Comparison of ENCODE assay signal across 26 cellular contexts in the genomic region with DNA sequence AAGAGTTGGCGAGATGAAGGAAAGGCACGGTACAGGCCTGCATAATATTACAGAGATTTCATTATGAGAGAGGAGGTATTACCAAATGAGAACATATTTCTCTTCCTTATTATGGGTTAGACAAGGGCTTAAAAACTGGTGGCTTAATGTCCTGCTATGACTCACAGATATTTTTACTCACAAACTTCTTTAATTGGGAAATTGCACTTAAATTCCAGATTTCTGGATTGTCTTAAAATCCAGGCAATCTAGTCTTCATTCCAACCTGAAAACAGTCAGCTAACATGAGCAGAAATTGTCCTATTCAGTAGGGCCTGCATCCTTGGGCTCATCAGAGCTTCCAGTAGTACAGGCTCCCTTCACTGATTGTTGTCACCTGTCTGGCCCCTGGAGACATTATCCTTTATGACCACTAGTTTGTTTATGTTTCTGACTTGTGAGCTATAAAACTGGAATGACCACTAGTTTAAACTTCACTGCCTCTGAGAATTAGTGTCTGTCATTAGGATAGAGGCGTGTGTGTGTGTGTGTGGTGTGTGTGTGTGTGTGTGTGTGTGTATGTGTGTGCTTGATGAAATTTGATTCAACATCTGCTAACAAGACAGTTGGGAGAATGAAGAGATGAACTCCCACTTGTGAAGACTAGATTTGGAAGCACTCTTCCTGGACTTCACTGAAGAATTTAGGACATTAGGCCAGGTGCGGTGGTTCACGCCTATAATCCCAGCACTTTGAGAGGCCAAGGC. TPM values are rescaled to one million over a fixed set of nuclear protein-coding genes. Genes with fewer than 3 reads are reported as not detected.
A peak's percentile ranks its signal among the peaks of the same experiment; 100 is the strongest.
DNase-seq lines count a peak whose midpoint lies in the region; ATAC-seq, FAIRE-seq and TF ChIP-seq lines count a peak whose summit lies in the region.
"Had no signal": no experiment of that assay in that cellular context is flagged by ENCODE, and none has a peak within 500 bp of the region (broad histone marks: within the 10 kb centered on the region; RNA-seq: fewer than 3 reads in every experiment).

No MANE protein-coding gene starts in this region.

- H3K36me3 ChIP-seq in SK-N-SH (replicated peaks in 1 of 2; ENCODE audit: control insufficient read depth in 1 of 2, insufficient read depth in 2 of 2, low read length in 1 of 2), result no peaks in the 10 kb centered on the region
- no peaks in the 10 kb centered on the region for H3K36me3 ChIP-seq in GM23248 (ENCODE audit: low read depth)
- no peaks in the 10 kb centered on the region for H3K36me3 ChIP-seq in K562 (ENCODE audit: control insufficient read depth, insufficient read depth, low read length)
- no peaks in the 10 kb centered on the region for H3K36me3 ChIP-seq in osteoblast (ENCODE audit: insufficient read depth, low read length)
- H3K36me3 ChIP-seq in tibial nerve, result no peaks in the 10 kb centered on the region
- H3K36me3 ChIP-seq: HAP-1, Peyer's patch, SJCRH30 had no signal

- H3K27ac ChIP-seq in SK-N-SH (ENCODE audit: low read depth in 2 of 2, low read length in 1 of 2), result no peak overlapping the region
- H3K27ac ChIP-seq in GM23248, result no peak overlapping the region
- H3K27ac ChIP-seq in K562 (ENCODE audit: extremely low read depth, low read depth, low read length), result no peak overlapping the region
- H3K27ac ChIP-seq in osteoblast (ENCODE audit: low read depth, low read length), result no peak overlapping the region
- H3K27ac ChIP-seq in tibial nerve, result no peak overlapping the region
- H3K27ac ChIP-seq: Peyer's patch, SJCRH30 had no signal

- DNase-seq in SK-N-SH (no peak), GM23248 (peak; percentile 37), K562 (ENCODE audit: extremely low read depth in 1 of 4, low spot score in 3 of 4) (no peak), osteoblast (ENCODE audit: insufficient read length, low spot score, missing footprints) (peak; percentile 43), tibial nerve (ENCODE audit: low spot score in 2 of 2) (no peak)
- no peak for DNase-seq in activated CD4-positive, alpha-beta T cell treated with anti-CD3 and anti-CD28 coated beads, Interleukin-2, amount 50 U/mL, for 4 hours
- DNase-seq: Calu3; CD4-positive, alpha-beta memory T cell; DMS153; EL; Karpas-422; NCI-H1694; NCI-H2081 treated with DMSO at 0.1 percent for 48 hours; NCI-H446 treated with DMSO at 0.1 percent for 48 hours; NCI-H774; Peyer's patch; T-helper 17 cell had no signal

- no peak for FAIRE-seq in K562 (lab: Jason Lieb, UNC)

- TF ChIP-seq RAD21 in SK-N-SH (IDR thresholded peaks at IDR 0.05; ENCODE audit: low read length) (no peak), K562 (CRISPR knock-in tag; conservative IDR thresholded peaks at IDR 0.05 in 1 of 2, IDR thresholded peaks at IDR 0.05 in 1 of 2) (no peak)

- H3K79me2 ChIP-seq in SK-N-SH (ENCODE audit: insufficient read depth) (no peaks in the 10 kb centered on the region), GM23248 (ENCODE audit: insufficient read depth) (no peaks in the 10 kb centered on the region), K562 (ENCODE audit: control insufficient read depth, insufficient read depth, low read length) (no peaks in the 10 kb centered on the region), osteoblast (ENCODE audit: insufficient read depth, low read length) (no peaks in the 10 kb centered on the region)

- in situ Hi-C loops in GM23248 (cut with MboI), result no loop called here
- in situ Hi-C loops in K562 (cut with MboI), result loop anchor here (5.0 to 10.0 kb wide), 2 partner anchors 200 to 573 kb away; no protein-coding TSS in a partner anchor

- no peak for TF ChIP-seq POLR2A in K562 (conservative IDR thresholded peaks at IDR 0.05)
- TF ChIP-seq POLR2A in tibial nerve (IDR thresholded peaks at IDR 0.05), result no peak

- TF ChIP-seq CTCF in SK-N-SH (IDR thresholded peaks at IDR 0.05) (no peak), K562 (IDR thresholded peaks at IDR 0.05 in 2 of 3, conservative IDR thresholded peaks at IDR 0.05 in 1 of 3; ENCODE audit: insufficient read depth in 2 of 3, low read depth in 1 of 3, low read length in 3 of 3) (no peak), osteoblast (IDR thresholded peaks at IDR 0.05; ENCODE audit: extremely low read depth, low read depth, low read length) (no peak), tibial nerve (IDR thresholded peaks at IDR 0.05) (no peak)

- H4K20me1 ChIP-seq in SK-N-SH (ENCODE audit: insufficient read depth) (no peaks in the 10 kb centered on the region), GM23248 (ENCODE audit: insufficient read depth) (no peaks in the 10 kb centered on the region), K562 (replicated peaks; ENCODE audit: control insufficient read depth, insufficient read depth, low read length) (no peaks in the 10 kb centered on the region; the same call in 1 of the 2 replicates), osteoblast (ENCODE audit: insufficient read depth, low read length) (no peaks in the 10 kb centered on the region)

- H3K4me2 ChIP-seq in SK-N-SH (no peak overlapping the region), GM23248 (ENCODE audit: unreplicated experiment) (no peak overlapping the region), K562 (ENCODE audit: insufficient read depth, low read length) (no peak overlapping the region), osteoblast (ENCODE audit: insufficient read depth, low read length) (no peak overlapping the region)

- H3K4me1 ChIP-seq in SK-N-SH (ENCODE audit: control insufficient read depth in 1 of 2, insufficient read depth in 2 of 2, low read depth in 1 of 2, low read length in 1 of 2), result no peaks in the 10 kb centered on the region
- H3K4me1 ChIP-seq in GM23248 (ENCODE audit: insufficient read depth), result 0 out of 2 replicates have a peak, but pooled peaks cover 5% of the 10 kb centered on the region
- H3K4me1 ChIP-seq in K562 (replicated peaks in 1 of 2; ENCODE audit: control insufficient read depth in 2 of 2, insufficient read depth in 2 of 2, low read length in 2 of 2), result peaks cover 0 to 6% of the 10 kb centered on the region in 2 experiments; a peak in 2 of 5 replicates
- no peaks in the 10 kb centered on the region for H3K4me1 ChIP-seq in osteoblast (ENCODE audit: insufficient read depth, low read length)
- peaks cover 0 to 11% (median 0%) of the 10 kb centered on the region in 4 donors for H3K4me1 ChIP-seq in tibial nerve
- H3K4me1 ChIP-seq: HAP-1 had no signal

- POLR2A ChIA-PET in SK-N-SH (lab: Yijun Ruan, JAX) (no interaction called here), K562 (lab: Yijun Ruan, JAX) (interaction anchor here (0.9 kb wide), 1 partner anchor 200 kb away, joined by 3 read pairs; no protein-coding TSS in a partner anchor)

- TF ChIP-seq EP300 in SK-N-SH (IDR thresholded peaks at IDR 0.05; ENCODE audit: borderline replicate concordance in 1 of 2, low read depth in 1 of 2, low read length in 1 of 2) (no peak), K562 (IDR thresholded peaks at IDR 0.05; ENCODE audit: low read length) (no peak), tibial nerve (IDR thresholded peaks at IDR 0.05) (no peak)

- H3K9ac ChIP-seq in SK-N-SH, result no peak overlapping the region
- H3K9ac ChIP-seq in GM23248, result no peak overlapping the region
- no peak overlapping the region for H3K9ac ChIP-seq in K562 (ENCODE audit: insufficient read depth in 1 of 2, low read depth in 2 of 2, low read length in 2 of 2)

- ATAC-seq in SK-N-SH treated with all-trans-retinoic acid at 6 μM for 48 hours, result peak; percentile 20; the same call in 2 of the 3 replicates
- peak; percentile 38; the same call in 1 of the 3 replicates for ATAC-seq in K562
- no peak for ATAC-seq in GM21786 (IDR thresholded peaks at IDR 0.05; ENCODE audit: unreplicated experiment)
- ATAC-seq: T-helper 17 cell had no signal

- H2AFZ ChIP-seq in SK-N-SH (ENCODE audit: low read depth), result no peak overlapping the region
- H2AFZ ChIP-seq in GM23248, result no peak overlapping the region
- H2AFZ ChIP-seq in K562 (ENCODE audit: low read depth, low read length), result no peak overlapping the region
- H2AFZ ChIP-seq in osteoblast (ENCODE audit: low read length), result no peak overlapping the region

- H3K27me3 ChIP-seq in SK-N-SH (ENCODE audit: insufficient read depth) (no peaks in the 10 kb centered on the region), GM23248 (replicated peaks; ENCODE audit: insufficient read depth) (no peaks in the 10 kb centered on the region), K562 (ENCODE audit: control insufficient read depth in 2 of 2, insufficient read depth in 2 of 2, low read length in 2 of 2) (peaks cover 2 to 26% of the 10 kb centered on the region in 2 experiments; a peak in 4 of 5 replicates), osteoblast (ENCODE audit: insufficient read depth, low read length) (no peaks in the 10 kb centered on the region), tibial nerve (peaks cover 0 to 10% of the 10 kb centered on the region in 2 donors)
- H3K27me3 ChIP-seq: Peyer's patch, SJCRH30 had no signal

- WGBS in SK-N-SH (ENCODE audit: low lambda C conversion rate), result 89% methylated on average over 5 of the region's 5 CpGs
- WGBS in GM23248 (ENCODE audit: low coverage in 1 of 2, low lambda C conversion rate in 2 of 2, missing lambda C conversion rate in 2 of 2), 2 experiments, result 88 to 91% methylated on average over 5 of the region's 5 CpGs
- 1% methylated on average over 5 of the region's 5 CpGs for WGBS in K562 (ENCODE audit: insufficient coverage, low coverage, missing lambda C conversion rate)
- WGBS in tibial nerve, 2 donors, result 77 to 89% methylated on average over 5 of the region's 5 CpGs

- no peaks in the 10 kb centered on the region for H3K9me3 ChIP-seq in SK-N-SH
- no peaks in the 10 kb centered on the region for H3K9me3 ChIP-seq in GM23248 (ENCODE audit: low read depth)
- no peaks in the 10 kb centered on the region for H3K9me3 ChIP-seq in K562 (replicated peaks; ENCODE audit: control insufficient read depth, insufficient read depth, low read depth, low read length)
- H3K9me3 ChIP-seq in osteoblast (ENCODE audit: low read depth, low read length), result no peaks in the 10 kb centered on the region
- no peaks in the 10 kb centered on the region for H3K9me3 ChIP-seq in tibial nerve
- H3K9me3 ChIP-seq: HAP-1, Peyer's patch, SJCRH30 had no signal

- H3K9me1 ChIP-seq in K562 (ENCODE audit: control insufficient read depth, insufficient read depth, low read length), result no peaks in the 10 kb centered on the region

- CTCF ChIA-PET in SK-N-SH (lab: Yijun Ruan, JAX), result interaction anchor here (1.6 to 7.0 kb wide), 4 partner anchors 7 to 218 kb away, joined by 4 to 97 read pairs (median 23); no protein-coding TSS in a partner anchor
- CTCF ChIA-PET in K562 (lab: Yijun Ruan, JAX; ENCODE audit: low intra/inter-chr PET ratio), result no interaction called here

- H3K4me3 ChIP-seq in SK-N-SH (ENCODE audit: low read depth in 2 of 2, low read length in 1 of 2) (no peak overlapping the region), GM23248 (no peak overlapping the region), K562 (no peak overlapping the region), osteoblast (ENCODE audit: insufficient read depth, low read length) (no peak overlapping the region), tibial nerve (no peak overlapping the region)
- H3K4me3 ChIP-seq: HAP-1, Peyer's patch, SJCRH30 had no signal

- H3F3A ChIP-seq in SK-N-SH (replicated peaks; ENCODE audit: insufficient read depth) (no peaks in the 10 kb centered on the region), GM23248 (ENCODE audit: insufficient read depth) (peaks cover 12% of the 10 kb centered on the region)

- H3K9me2 ChIP-seq in SK-N-SH (no peaks in the 10 kb centered on the region), GM23248 (ENCODE audit: insufficient read depth) (no peaks in the 10 kb centered on the region)

- no TSS peak for BruUV-seq in K562 (replicated peaks; lab: Mats Ljungman, UMichigan)

- intact Hi-C loops in K562 (cut with micrococcal nuclease), result loop anchor here (5.0 kb wide), 1 partner anchor 573 kb away; no protein-coding TSS in a partner anchor

RNA-seq across cellular contexts. Expression of a gene that starts 25.1 kb away (rescaled TPM):
- not detected in 2 replicates for polyA plus RNA-seq in SK-N-SH (2012; rRNA removed)
- polyA plus RNA-seq in SK-N-SH (2012; cell fraction: cytosol; rRNA removed), result not detected in 2 replicates
- not detected in 2 replicates for polyA plus RNA-seq in SK-N-SH (2012; cell fraction: nucleus; rRNA removed)
- total RNA-seq in GM23248 (2014; rRNA removed; shearing (Covaris generic)), result not detected in 2 replicates
- polyA plus RNA-seq in GM23248 (2016; fragmentation: Nextera tagmentation; extraction: Ambion mirVana), result not detected in 2 replicates
- not detected in 2 replicates for total RNA-seq in K562 (2011; cell fraction: chromatin; rRNA removed; ENCODE audit: low replicate concordance)
- total RNA-seq in K562 (2011; cell fraction: nucleolus; rRNA removed), result not detected in 2 replicates
- total RNA-seq in K562 (2011; cell fraction: nucleoplasm; rRNA removed), result not detected in 2 replicates
- not detected in 2 replicates for total RNA-seq in K562 (2014; rRNA removed)
- not detected in 2 replicates for total RNA-seq in K562 (2014; rRNA removed; fragmentation: Illumina TruSeq; extraction: Trizol)
- not detected in 2 replicates for total RNA-seq in K562 (2015; rRNA removed; fragmentation: Illumina TruSeq; extraction: Trizol)
- total RNA-seq in K562 (2021), result not detected in 2 replicates
- not detected in 2 replicates for polyA plus RNA-seq in K562 (2011; rRNA removed)
- not detected in 2 replicates for polyA plus RNA-seq in K562 (2011; cell fraction: cytosol; rRNA removed)
- not detected in 2 replicates for polyA plus RNA-seq in K562 (2011; cell fraction: nucleus; rRNA removed)
- polyA plus RNA-seq in K562 (2012), result not detected in 2 replicates
- not detected in 2 replicates for polyA plus RNA-seq in K562 (2014; fragmentation: Illumina TruSeq; extraction: Trizol)
- not detected for polyA plus RNA-seq in K562 (2014; fragmentation: Nextera tagmentation; extraction: Ambion mirVana)
- polyA plus RNA-seq in K562 (2014; rRNA removed), result not detected in 2 replicates
- not detected in 2 replicates for polyA minus RNA-seq in K562 (2011; rRNA and poly(A)+ RNA removed)
- polyA minus RNA-seq in K562 (2011; cell fraction: cytosol; rRNA and poly(A)+ RNA removed), result not detected in 2 replicates
- polyA minus RNA-seq in K562 (2011; cell fraction: nucleus; rRNA and poly(A)+ RNA removed), result not detected in 2 replicates
- not detected in 2 replicates for total RNA-seq in osteoblast
- total RNA-seq in tibial nerve, result not detected
- total RNA-seq: A673; Calu3; CD4-positive, alpha-beta memory T cell; MCF 10A; OCI-LY7; Peyer's patch; T-helper 17 cell had no signal
- polyA plus RNA-seq: BJ; CD4-positive, alpha-beta memory T cell; IgD-negative memory B cell had no signal

Comparison
In these comparisons a context has a peak if more than half of its experiments do, and no peak if none do; other contexts are left out.
1. DNase-seq: peak in GM23248 (single experiment) and osteoblast (single experiment); none in SK-N-SH (single experiment), K562 (0 of 4), tibial nerve (0 of 2) and activated CD4-positive, alpha-beta T cell treated with anti-CD3 and anti-CD28 coated beads, Interleukin-2, amount 50 U/mL, for 4 hours (0 of 2).